In genomic region chr17:28912938-28913333, GRCh38 we compare ENCODE assay signal across 11 cellular contexts.
"Had no signal": no experiment of that assay in that cellular context is flagged by ENCODE, and none has a peak within 500 bp of the region (broad histone marks: within the 10 kb centered on the region; RNA-seq: fewer than 3 reads in every experiment).

No MANE protein-coding gene starts in this region.

- H3K27me3 Mint-ChIP-seq: activated CD4-positive, alpha-beta T cell treated with anti-CD3 and anti-CD28 coated beads, Interleukin-2, amount 10 ng/mL, durations not matched to agents 24 days and 14 days; naive thymus-derived CD8-positive, alpha-beta T cell; stimulated activated naive CD8-positive, alpha-beta T cell treated with anti-CD3 and anti-CD28 coated beads, Interleukin-15, Interleukin-2, amounts not matched to agents 100 ng/mL and 50 ng/mL, for 24 hours had no signal

- H3K9me3 Mint-ChIP-seq: activated CD4-positive, alpha-beta T cell treated with anti-CD3 and anti-CD28 coated beads, Interleukin-2, amount 10 ng/mL, durations not matched to agents 24 days and 14 days; naive thymus-derived CD8-positive, alpha-beta T cell had no signal

- ATAC-seq: gastrocnemius medialis; naive thymus-derived CD8-positive, alpha-beta T cell had no signal

- H3K27ac ChIP-seq: gastrocnemius medialis, vagina, WERI-Rb-1 had no signal

- DNase-seq: activated CD4-positive, alpha-beta T cell treated with anti-CD3 and anti-CD28 coated beads, Interleukin-2, amount 10 ng/mL, durations not matched to agents 24 days and 14 days; activated T-cell treated with anti-CD3 and anti-CD28 coated beads, Interleukin-2, amount 50 U/mL, for 1 hour; gastrocnemius medialis; kidney glomerular epithelial cell; sigmoid colon; T1000; WERI-Rb-1 had no signal

- H3K4me3 Mint-ChIP-seq: activated CD4-positive, alpha-beta T cell treated with anti-CD3 and anti-CD28 coated beads, Interleukin-2, amount 10 ng/mL, durations not matched to agents 24 days and 14 days; stimulated activated naive CD8-positive, alpha-beta T cell treated with anti-CD3 and anti-CD28 coated beads, Interleukin-15, Interleukin-2, amounts not matched to agents 100 ng/mL and 50 ng/mL, for 24 hours had no signal

- H3K4me3 ChIP-seq: gastrocnemius medialis, lung, sigmoid colon, vagina had no signal

- H3K27me3 ChIP-seq: gastrocnemius medialis, sigmoid colon, vagina had no signal

- H3K9me3 ChIP-seq: gastrocnemius medialis, sigmoid colon, vagina had no signal
